15 cellular contexts compared by ENCODE assay signal in the genomic region with DNA sequence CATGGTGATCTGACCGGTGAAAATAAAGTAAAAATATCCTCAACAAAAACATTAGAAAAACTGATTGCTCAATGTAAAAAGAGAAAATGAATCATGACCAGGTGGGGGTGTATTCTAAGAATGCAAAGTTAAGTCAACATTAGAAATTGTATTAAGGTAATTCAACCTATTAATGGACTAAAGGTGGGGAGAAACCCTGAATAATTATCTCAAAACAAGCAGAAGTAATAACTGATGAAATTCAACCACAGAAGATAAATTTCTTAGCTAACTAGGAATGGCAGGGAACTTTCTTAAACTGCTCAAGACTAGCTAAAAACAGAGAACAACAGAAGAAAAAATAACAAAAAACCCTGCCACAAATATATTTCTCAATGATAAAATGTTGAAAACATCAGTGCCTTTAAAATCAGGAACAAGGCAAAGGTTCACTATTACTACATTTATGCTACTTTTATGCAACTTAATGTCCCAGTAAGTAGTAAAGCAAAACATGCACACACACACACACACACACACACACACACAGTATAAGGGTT.
DNase-seq lines count a peak whose midpoint lies in the region; TF ChIP-seq lines count a peak whose summit lies in the region.
"Had no signal": no experiment of that assay in that cellular context is flagged by ENCODE, and none has a peak within 500 bp of the region (broad histone marks: within the 10 kb centered on the region; RNA-seq: fewer than 3 reads in every experiment).

No MANE protein-coding gene starts in this region.

- DNase-seq in M059J (ENCODE audit: low read depth): peak; percentile 18
- peak; percentile 90 for DNase-seq in SIG-M5 treated with dmso at 0.1 percent for 504 hours (lab: John Stamatoyannopoulos, UW; ENCODE audit: unreplicated experiment)
- DNase-seq in fibroblast of villous mesenchyme (ENCODE audit: low read depth): peak; percentile 49
- no peak for DNase-seq in DMS53 treated with DMSO at 0.1 percent for 48 hours (lab: John Stamatoyannopoulos, UW; ENCODE audit: unreplicated experiment)
- no peak for DNase-seq in Karpas-422
- DNase-seq in D341Med (ENCODE audit: low spot score): no peak
- DNase-seq: Calu3; HFFc6; left cardiac atrium; NCI-H146; NCI-H226; NK-92 treated with Interleukin-12 subunit alpha and Interleukin-12 subunit beta, amount 100 ng/mL, for 24 hours; sigmoid colon had no signal

- peak overlapping the region; percentile 1 for H3K9ac ChIP-seq in skeletal muscle satellite cell (ENCODE audit: low read depth, low read length)
- no peak overlapping the region for H3K9ac ChIP-seq in Karpas-422 (ENCODE audit: low read length)

- H4K20me1 ChIP-seq in Karpas-422 (ENCODE audit: insufficient read depth, low read depth, low read length): no peaks in the 10 kb centered on the region

- H3K9me3 ChIP-seq in skeletal muscle satellite cell (replicated peaks; ENCODE audit: low read length) (no peaks in the 10 kb centered on the region), Karpas-422 (ENCODE audit: low read length) (no peaks in the 10 kb centered on the region)

- no peak overlapping the region for H2AFZ ChIP-seq in Karpas-422 (ENCODE audit: low read length)

- no peaks in the 10 kb centered on the region for H3K9me2 ChIP-seq in Karpas-422 (replicated peaks; ENCODE audit: insufficient read depth, low read length)

- H3K4me3 ChIP-seq in fibroblast of villous mesenchyme (ENCODE audit: low read depth, low read length) (no peak overlapping the region), skeletal muscle satellite cell (ENCODE audit: low read length) (no peak overlapping the region), Karpas-422 (ENCODE audit: low read length) (no peak overlapping the region)
- H3K4me3 ChIP-seq: sigmoid colon, vagina had no signal

- no peaks in the 10 kb centered on the region for H3K79me2 ChIP-seq in Karpas-422 (ENCODE audit: low read length)

- no peak overlapping the region for H3K4me2 ChIP-seq in skeletal muscle satellite cell (ENCODE audit: low read length)
- no peak overlapping the region for H3K4me2 ChIP-seq in Karpas-422 (ENCODE audit: low read depth, low read length, poor library complexity, severe bottlenecking)

- H3K27me3 ChIP-seq in skeletal muscle satellite cell (ENCODE audit: control insufficient read depth, insufficient read depth, low read length): no peaks in the 10 kb centered on the region
- H3K27me3 ChIP-seq in Karpas-422 (ENCODE audit: low read length): no peaks in the 10 kb centered on the region
- H3K27me3 ChIP-seq: sigmoid colon, vagina had no signal

- TF ChIP-seq CTCF in fibroblast of villous mesenchyme (IDR thresholded peaks at IDR 0.05; ENCODE audit: insufficient read depth, low read depth, low read length): no peak

- H3K4me1 ChIP-seq in skeletal muscle satellite cell (ENCODE audit: control insufficient read depth, insufficient read depth, low read length) (peaks cover 12% of the 10 kb centered on the region), Karpas-422 (ENCODE audit: low read length) (peaks cover 5% of the 10 kb centered on the region)
- H3K4me1 ChIP-seq: sigmoid colon, vagina had no signal

- no peaks in the 10 kb centered on the region for H3K36me3 ChIP-seq in skeletal muscle satellite cell (ENCODE audit: insufficient read depth, low read length)
- H3K36me3 ChIP-seq in Karpas-422 (ENCODE audit: insufficient read depth, low read length): no peaks in the 10 kb centered on the region
- H3K36me3 ChIP-seq: sigmoid colon, vagina had no signal

- no peak overlapping the region for H3K27ac ChIP-seq in Karpas-422 (ENCODE audit: low read length)
- H3K27ac ChIP-seq: vagina had no signal

Comparison
In these comparisons a context has a peak if more than half of its experiments do, and no peak if none do; other contexts are left out.
1. DNase-seq: peak in M059J (single experiment), SIG-M5 treated with dmso at 0.1 percent for 504 hours (single experiment) and fibroblast of villous mesenchyme (single experiment); none in DMS53 treated with DMSO at 0.1 percent for 48 hours (single experiment), Karpas-422 (single experiment) and D341Med (single experiment).